In the genomic region with DNA sequence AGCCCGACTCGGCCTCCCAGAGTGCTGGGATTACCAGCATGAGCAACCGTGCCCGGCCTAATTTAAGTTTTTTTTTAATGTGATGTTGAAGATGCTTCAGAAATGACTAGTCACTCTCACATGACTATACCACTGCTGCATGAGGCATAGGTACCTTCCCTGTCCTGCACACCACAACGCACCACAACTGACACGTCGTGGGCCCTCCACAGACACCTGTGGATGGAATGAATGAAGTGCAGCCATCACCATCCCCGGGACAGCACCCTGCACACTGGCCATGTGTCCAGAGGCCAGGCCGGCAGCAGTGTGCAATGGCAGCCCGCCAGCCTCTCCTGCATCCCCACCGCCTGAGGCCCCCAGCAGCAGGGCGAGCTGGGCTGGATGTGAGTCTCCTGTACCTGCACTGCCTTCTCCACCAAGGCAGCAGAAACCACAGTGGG, we compare ENCODE assay signal across 8 cellular contexts. TPM values are rescaled to one million over a fixed set of nuclear protein-coding genes. Genes with fewer than 3 reads are reported as not detected.
DNase-seq lines count a peak whose midpoint lies in the region; ATAC-seq lines count a peak whose summit lies in the region.

No MANE protein-coding gene starts in this region.

- peak; percentile 42 for DNase-seq in A172 (ENCODE audit: low spot score)
- DNase-seq in activated CD4-positive, alpha-beta memory T cell treated with anti-CD3 and anti-CD28 coated beads for 36 hours: peak; percentile 88
- no peak for DNase-seq in NCI-H2171 (lab: John Stamatoyannopoulos, UW)
- DNase-seq in NCI-H128 (lab: John Stamatoyannopoulos, UW; ENCODE audit: unreplicated experiment): no peak
- DNase-seq in nucleus accumbens (lab: John Stamatoyannopoulos, UW): no peak
- no peak for DNase-seq in HuH-7.5 (ENCODE audit: low spot score)

- POLR2A ChIA-PET in activated CD4-positive, alpha-beta memory T cell treated with anti-CD3 and anti-CD28 coated beads for 36 hours (lab: Charles Lee): interaction anchor here (0.6 to 3.8 kb wide), 9 partner anchors 9 to 208 kb away, joined by 3 to 65 read pairs (median 5); no protein-coding TSS in a partner anchor

- peaks cover 76% of the 10 kb centered on the region for H3K4me1 Mint-ChIP-seq in activated CD4-positive, alpha-beta memory T cell treated with anti-CD3 and anti-CD28 coated beads for 36 hours (ENCODE audit: low read depth)

- CTCF ChIA-PET in activated CD4-positive, alpha-beta memory T cell treated with anti-CD3 and anti-CD28 coated beads for 36 hours (lab: Charles Lee): interaction anchor here (1.2 to 2.8 kb wide), 5 partner anchors 18 to 557 kb away, joined by 3 to 14 read pairs (median 4); no protein-coding TSS in a partner anchor

- peak overlapping the region; percentile 43 for H3K27ac Mint-ChIP-seq in activated CD4-positive, alpha-beta memory T cell treated with anti-CD3 and anti-CD28 coated beads for 36 hours

- no peak overlapping the region for H3K4me3 Mint-ChIP-seq in activated CD4-positive, alpha-beta memory T cell treated with anti-CD3 and anti-CD28 coated beads for 36 hours

- no peaks in the 10 kb centered on the region for H3K9me3 Mint-ChIP-seq in activated CD4-positive, alpha-beta memory T cell treated with anti-CD3 and anti-CD28 coated beads for 36 hours

- intact Hi-C loops in activated CD4-positive, alpha-beta memory T cell treated with anti-CD3 and anti-CD28 coated beads for 36 hours (cut with micrococcal nuclease): loop anchor here (1.0 to 5.0 kb wide), 7 partner anchors 15 to 208 kb away; a partner anchor contains a TSS

- peaks cover 51% of the 10 kb centered on the region for H3K36me3 Mint-ChIP-seq in activated CD4-positive, alpha-beta memory T cell treated with anti-CD3 and anti-CD28 coated beads for 36 hours

- H3K27me3 Mint-ChIP-seq in activated CD4-positive, alpha-beta memory T cell treated with anti-CD3 and anti-CD28 coated beads for 36 hours: no peaks in the 10 kb centered on the region

- peak; percentile 63 for ATAC-seq in GM19328 (IDR thresholded peaks at IDR 0.05; ENCODE audit: unreplicated experiment)
- peak; percentile 68 for ATAC-seq in HG03045 (IDR thresholded peaks at IDR 0.05; ENCODE audit: unreplicated experiment)

RNA-seq across cellular contexts. Expression of a gene that starts 55.1 kb away (rescaled TPM):
- 112 and 129 TPM in 2 replicates for total RNA-seq in A172 (2014; rRNA removed; shearing (Covaris generic))
- total RNA-seq in activated CD4-positive, alpha-beta memory T cell treated with anti-CD3 and anti-CD28 coated beads for 36 hours: 10 to 100 TPM; 64.9 to 67.2 TPM

Comparison
In these comparisons a context has a peak if more than half of its experiments do, and no peak if none do; other contexts are left out.
1. DNase-seq: peak in A172 (single experiment) and activated CD4-positive, alpha-beta memory T cell treated with anti-CD3 and anti-CD28 coated beads for 36 hours (single experiment); none in NCI-H2171 (single experiment), NCI-H128 (single experiment), nucleus accumbens (0 of 56) and HuH-7.5 (single experiment).